In the genomic region with DNA sequence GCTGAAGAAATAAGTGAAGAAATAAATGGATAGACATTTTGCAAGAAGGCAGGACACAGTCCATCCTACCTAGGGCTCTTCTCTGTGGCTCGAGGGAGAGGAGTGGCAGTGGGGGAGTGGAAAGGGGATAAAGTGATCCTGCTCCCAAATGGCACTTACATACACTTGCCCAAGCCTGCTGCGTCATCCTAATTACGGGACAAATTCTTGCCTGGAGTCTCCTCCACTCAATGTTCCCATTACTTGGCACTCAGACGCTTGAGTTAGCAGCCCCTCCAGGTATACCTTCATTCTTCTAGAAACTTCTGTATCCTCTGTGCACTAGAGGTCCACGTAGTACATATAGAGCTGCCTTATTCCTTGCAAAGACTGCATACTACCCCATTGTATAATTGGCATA, we compare ENCODE assay signal across 15 cellular contexts.
"Had no signal": no experiment of that assay in that cellular context is flagged by ENCODE, and none has a peak within 500 bp of the region (broad histone marks: within the 10 kb centered on the region; RNA-seq: fewer than 3 reads in every experiment).

No MANE protein-coding gene starts in this region.

- H3K27me3 ChIP-seq: adrenal gland, gastrocnemius medialis, left lung, neural progenitor cell, pancreas, tibial artery, vagina had no signal

- H3K9me3 ChIP-seq: adrenal gland, gastrocnemius medialis, left lung, pancreas, tibial artery, vagina had no signal

- H2AFZ ChIP-seq: neural progenitor cell had no signal

- H3K27ac ChIP-seq: neural progenitor cell, pancreas, tibial artery, vagina had no signal

- FAIRE-seq: colon, keratinocyte, pancreas had no signal

- H3K4me1 ChIP-seq: pancreas, tibial artery had no signal

- ATAC-seq: gastrocnemius medialis had no signal

- H3K36me3 ChIP-seq: adrenal gland, gastrocnemius medialis, left lung, neural progenitor cell, pancreas, tibial artery, vagina had no signal

- H3K4me3 ChIP-seq: adrenal gland, gastrocnemius medialis, left lung, neural progenitor cell, pancreas, tibial artery, vagina had no signal

- DNase-seq: activated naive CD4-positive, alpha-beta T cell treated with anti-CD3 and anti-CD28 coated beads, Interleukin-2, amount 50 U/mL, for 16 hours; activated T-cell treated with anti-CD3 and anti-CD28 coated beads for 4 hours; effector CD8-positive, alpha-beta T cell; mesenchymal stem cell; stimulated activated CD4-positive, alpha-beta T cell treated with anti-CD3 and anti-CD28 coated beads, Interleukin-15, amount 100 ng/mL, for 24 hours; stimulated activated CD4-positive, alpha-beta T cell treated with anti-CD3 and anti-CD28 coated beads, Interleukin-4, amount 100 ng/mL, for 24 hours had no signal

- H3K4me2 ChIP-seq: neural progenitor cell had no signal

- H3K9ac ChIP-seq: neural progenitor cell had no signal
